Comparison of ENCODE assay signal across 29 cellular contexts in genomic region chr10:132916956-132917666, GRCh38. TPM values are rescaled to one million over a fixed set of nuclear protein-coding genes. Genes with fewer than 3 reads are reported as not detected.
"Had no signal": no experiment of that assay in that cellular context is flagged by ENCODE, and none has a peak within 500 bp of the region (broad histone marks: within the 10 kb centered on the region; RNA-seq: fewer than 3 reads in every experiment).

No MANE protein-coding gene starts in this region.

- H3K4me1 ChIP-seq: gastroesophageal sphincter, pancreas, psoas muscle, suprapubic skin, transverse colon, uterus had no signal

- H3K27me3 ChIP-seq: pancreas, uterus had no signal

- H3K4me3 ChIP-seq: gastroesophageal sphincter, lung, pancreas, psoas muscle, skin epidermis, stomach, suprapubic skin, transverse colon, uterus had no signal

- H3K27me3 Mint-ChIP-seq: activated CD4-positive, alpha-beta T cell treated with anti-CD3 and anti-CD28 coated beads for 36 hours had no signal

- H3K9me3 Mint-ChIP-seq: activated naive CD8-positive, alpha-beta T cell treated with anti-CD3 and anti-CD28 coated beads, Interleukin-2, amount 50 U/mL, for 24 hours; activated T-cell treated with anti-CD3 and anti-CD28 coated beads, Interleukin-2, amount 50 U/mL, for 72 hours; endodermal cell; naive thymus-derived CD8-positive, alpha-beta T cell; stimulated activated effector memory CD8-positive, alpha-beta T cell treated with anti-CD3 and anti-CD28 coated beads, Interleukin-12 subunit alpha, Interleukin-12 subunit beta, amount 100 ng/mL, for 72 hours; WTC11 had no signal

- H3K27ac Mint-ChIP-seq: activated CD4-positive, alpha-beta T cell treated with anti-CD3 and anti-CD28 coated beads for 36 hours; activated naive CD8-positive, alpha-beta T cell treated with anti-CD3 and anti-CD28 coated beads, Interleukin-2, amount 50 U/mL, for 24 hours; activated T-cell treated with anti-CD3 and anti-CD28 coated beads, Interleukin-2, amount 50 U/mL, for 72 hours; endodermal cell; naive thymus-derived CD8-positive, alpha-beta T cell; stimulated activated effector memory CD8-positive, alpha-beta T cell treated with anti-CD3 and anti-CD28 coated beads, Interleukin-12 subunit alpha, Interleukin-12 subunit beta, amount 100 ng/mL, for 72 hours had no signal

- H3K36me3 ChIP-seq: gastroesophageal sphincter, neutrophil, pancreas, stomach, suprapubic skin, transverse colon, uterus had no signal

- H3K27ac ChIP-seq: epithelial cell of prostate, gastroesophageal sphincter, neutrophil, pancreas, psoas muscle, skin epidermis, suprapubic skin, transverse colon, uterus had no signal

- H3K4me1 Mint-ChIP-seq: activated CD4-positive, alpha-beta T cell treated with anti-CD3 and anti-CD28 coated beads for 36 hours; activated naive CD8-positive, alpha-beta T cell treated with anti-CD3 and anti-CD28 coated beads, Interleukin-2, amount 50 U/mL, for 24 hours; endodermal cell; stimulated activated effector memory CD8-positive, alpha-beta T cell treated with anti-CD3 and anti-CD28 coated beads, Interleukin-12 subunit alpha, Interleukin-12 subunit beta, amount 100 ng/mL, for 72 hours; WTC11 had no signal

- DNase-seq: activated CD4-positive, alpha-beta T cell treated with anti-CD3 and anti-CD28 coated beads for 36 hours; activated CD4-positive, alpha-beta T cell treated with anti-CD3 and anti-CD28 coated beads, Interleukin-2, amount 50 U/mL, for 4 hours; activated effector memory CD4-positive, alpha-beta T cell treated with anti-CD3 and anti-CD28 coated beads, Interleukin-2, amount 50 U/mL, for 16 hours; activated naive CD4-positive, alpha-beta T cell treated with anti-CD3 and anti-CD28 coated beads, Interleukin-2, amount 50 U/mL, for 16 hours; activated naive CD8-positive, alpha-beta T cell treated with anti-CD3 and anti-CD28 coated beads, Interleukin-2, amount 50 U/mL, for 24 hours; activated T-cell treated with anti-CD3 and anti-CD28 coated beads, Interleukin-2, amount 50 U/mL, for 72 hours; cerebellar nuclear complex; cortex of kidney; endodermal cell; head of caudate nucleus; left colon; right cardiac atrium; stimulated activated CD4-positive, alpha-beta T cell treated with anti-CD3 and anti-CD28 coated beads, Interleukin-2, amount 100 ng/mL, for 24 hours; T-helper 9 cell; transverse colon; uterus had no signal

- H3K36me3 Mint-ChIP-seq: naive thymus-derived CD8-positive, alpha-beta T cell; stimulated activated effector memory CD8-positive, alpha-beta T cell treated with anti-CD3 and anti-CD28 coated beads, Interleukin-12 subunit alpha, Interleukin-12 subunit beta, amount 100 ng/mL, for 72 hours; WTC11 had no signal

- ATAC-seq: activated CD4-positive, alpha-beta T cell treated with anti-CD3 and anti-CD28 coated beads for 36 hours; activated naive CD8-positive, alpha-beta T cell treated with anti-CD3 and anti-CD28 coated beads, Interleukin-2, amount 50 U/mL, for 24 hours; activated T-cell treated with anti-CD3 and anti-CD28 coated beads, Interleukin-2, amount 50 U/mL, for 72 hours; gastroesophageal sphincter; left colon; naive thymus-derived CD8-positive, alpha-beta T cell; pancreas; psoas muscle; stimulated activated effector memory CD8-positive, alpha-beta T cell treated with anti-CD3 and anti-CD28 coated beads, Interleukin-12 subunit alpha, Interleukin-12 subunit beta, amount 100 ng/mL, for 72 hours; WTC11 had no signal

- H3K9me3 ChIP-seq: gastroesophageal sphincter, neutrophil, pancreas, psoas muscle, stomach, suprapubic skin, transverse colon, uterus had no signal

- H3K4me3 Mint-ChIP-seq: activated CD4-positive, alpha-beta T cell treated with anti-CD3 and anti-CD28 coated beads for 36 hours; activated naive CD8-positive, alpha-beta T cell treated with anti-CD3 and anti-CD28 coated beads, Interleukin-2, amount 50 U/mL, for 24 hours; activated T-cell treated with anti-CD3 and anti-CD28 coated beads, Interleukin-2, amount 50 U/mL, for 72 hours; endodermal cell; naive thymus-derived CD8-positive, alpha-beta T cell; stimulated activated effector memory CD8-positive, alpha-beta T cell treated with anti-CD3 and anti-CD28 coated beads, Interleukin-12 subunit alpha, Interleukin-12 subunit beta, amount 100 ng/mL, for 72 hours; WTC11 had no signal

RNA-seq across cellular contexts. Expression of gene CFAP46, which starts 25.3 kb away (rescaled TPM):
- total RNA-seq: naive thymus-derived CD8-positive, alpha-beta T cell; T-helper 1 cell treated with Interleukin-12 subunit alpha and Interleukin-12 subunit beta and Interleukin-4 antibody, amounts not matched to agents 30 ng/mL and 1 ng/mL, for 36 hours; transverse colon had no signal
